ENCODE assay signal across 22 cellular contexts in genomic region chr19:40355975-40356680, GRCh38. TPM values are rescaled to one million over a fixed set of nuclear protein-coding genes. Genes with fewer than 3 reads are reported as not detected.
A peak's percentile ranks its signal among the peaks of the same experiment; 100 is the strongest.
DNase-seq lines count a peak whose midpoint lies in the region; ATAC-seq, FAIRE-seq and TF ChIP-seq lines count a peak whose summit lies in the region.
"Had no signal": no experiment of that assay in that cellular context is flagged by ENCODE, and none has a peak within 500 bp of the region (broad histone marks: within the 10 kb centered on the region; RNA-seq: fewer than 3 reads in every experiment).

No MANE protein-coding gene starts in this region.

- H3K18ac ChIP-seq in H1 (ENCODE audit: extremely low read depth, low read length), result no peak overlapping the region

- no peak overlapping the region for H3K23ac ChIP-seq in H1 (ENCODE audit: insufficient read length)

- TF ChIP-seq POLR2A in H1 (IDR thresholded peaks at IDR 0.05; ENCODE audit: control extremely low read depth in 1 of 2, low read depth in 2 of 2, low read length in 2 of 2), result no peak

- CTCF ChIA-PET in GM10248 (lab: Yijun Ruan, JAX) (interaction anchor here (0.9 to 2.2 kb wide), 4 partner anchors 9 to 65 kb away, joined by 3 to 7 read pairs (median 4); no protein-coding TSS in a partner anchor), H1 (lab: Charles Lee; ENCODE audit: partially characterized antibody) (interaction anchor here (0.6 to 1.9 kb wide), 7 partner anchors 10 to 139 kb away, joined by 3 to 6 read pairs (median 4); no protein-coding TSS in a partner anchor)

- TF ChIP-seq EP300 in H1 (IDR thresholded peaks at IDR 0.05; ENCODE audit: borderline replicate concordance in 1 of 2, low read depth in 2 of 2, low read length in 2 of 2), result no peak

- peak overlapping the region; percentile 50; the same call in 1 of the 2 replicates for H2BK12ac ChIP-seq in H1 (ENCODE audit: low read depth, low read length)

- no peak overlapping the region for H3K27ac ChIP-seq in BLaER1
- H3K27ac ChIP-seq in H1 (ENCODE audit: low read depth, low read length), result no peak overlapping the region
- no peak overlapping the region for H3K27ac ChIP-seq in kidney (ENCODE audit: low read depth in 2 of 2, low read length in 2 of 2)
- no peak overlapping the region for H3K27ac ChIP-seq in colonic mucosa

- H3K27me3 ChIP-seq in BLaER1 (no peaks in the 10 kb centered on the region), H1 (replicated peaks in 1 of 4; ENCODE audit: control insufficient read depth in 3 of 4, extremely low read depth in 1 of 4, insufficient read depth in 3 of 4, low read length in 3 of 4) (no peaks in the 10 kb centered on the region), colonic mucosa (no peaks in the 10 kb centered on the region)
- H3K27me3 ChIP-seq: MG63 had no signal

- no peak overlapping the region for H3K4me3 ChIP-seq in BLaER1
- no peak overlapping the region for H3K4me3 ChIP-seq in H1 (ENCODE audit: extremely low read depth in 1 of 4, insufficient read depth in 2 of 4, low read depth in 3 of 4, low read length in 4 of 4)
- H3K4me3 ChIP-seq in kidney (ENCODE audit: low read length in 2 of 2), result no peak overlapping the region
- no peak overlapping the region for H3K4me3 ChIP-seq in colonic mucosa
- H3K4me3 ChIP-seq: MG63 had no signal

- H3K4me1 ChIP-seq in BLaER1 (peaks cover 43% of the 10 kb centered on the region), H1 (replicated peaks in 1 of 4; ENCODE audit: control insufficient read depth in 3 of 4, insufficient read depth in 4 of 4, low read length in 3 of 4) (no peaks in the 10 kb centered on the region; a peak in 1 of 7 replicates), kidney (ENCODE audit: control insufficient read depth in 1 of 2, insufficient read depth in 1 of 2, low read depth in 1 of 2, low read length in 2 of 2) (no peaks in the 10 kb centered on the region), colonic mucosa (no peaks in the 10 kb centered on the region)

- intact Hi-C loops in kidney (cut with DNase I), result no loop called here
- intact Hi-C loops in colonic mucosa (cut with DNase I), result no loop called here

- H3K14ac ChIP-seq in H1 (ENCODE audit: insufficient read length), result no peak overlapping the region

- H2BK15ac ChIP-seq in H1 (ENCODE audit: low read length), result no peak overlapping the region

- peak overlapping the region; percentile 11; the same call in 1 of the 2 replicates for H3K4me2 ChIP-seq in BLaER1
- H3K4me2 ChIP-seq in H1 (ENCODE audit: insufficient read depth in 1 of 2, low read depth in 2 of 2, low read length in 2 of 2), result no peak overlapping the region

- no peak overlapping the region for H4K5ac ChIP-seq in H1 (ENCODE audit: insufficient read length, low read depth, low read length)

- TF ChIP-seq RAD21 in H1 (IDR thresholded peaks at IDR 0.05 in 1 of 2, conservative IDR thresholded peaks at IDR 0.05 in 1 of 2; ENCODE audit: low read depth in 2 of 2, low read length in 2 of 2), result no peak

- H2BK5ac ChIP-seq in H1 (ENCODE audit: low read depth, low read length), result no peak overlapping the region

- no peak for FAIRE-seq in H1 (lab: Jason Lieb, UNC)
- no peak for FAIRE-seq in kidney (lab: Jason Lieb, UNC)

- 0 out of 2 replicates have a peak overlapping the region, but pooled peaks have one; percentile 24 for H2AK5ac ChIP-seq in H1 (ENCODE audit: low read depth, low read length)

- H4K91ac ChIP-seq in H1 (replicated peaks; ENCODE audit: insufficient read length, low read length), result no peak overlapping the region

- no peak for ATAC-seq in GM18519 (IDR thresholded peaks at IDR 0.05; ENCODE audit: low FRiP score, unreplicated experiment)
- ATAC-seq: activated T-cell treated with anti-CD3 and anti-CD28 coated beads, Interleukin-2, amount 50 U/mL, for 72 hours; natural killer cell had no signal

- no peaks in the 10 kb centered on the region for H3K23me2 ChIP-seq in H1 (ENCODE audit: low read depth, low read length)

- no peak overlapping the region for H2BK120ac ChIP-seq in H1 (replicated peaks; ENCODE audit: low read depth, low read length)

- peak overlapping the region; percentile 28; the same call in 1 of the 2 replicates for H4K8ac ChIP-seq in H1 (ENCODE audit: extremely low read depth, insufficient read depth, low read length)

- H3K36me3 ChIP-seq in BLaER1 (no peaks in the 10 kb centered on the region), H1 (ENCODE audit: control insufficient read depth in 2 of 4, insufficient read depth in 4 of 4, low read length in 3 of 4) (no peaks in the 10 kb centered on the region), kidney (ENCODE audit: control insufficient read depth in 1 of 2, insufficient read depth in 2 of 2, low read length in 2 of 2) (peaks cover 0 to 4% of the 10 kb centered on the region in 2 donors), colonic mucosa (no peaks in the 10 kb centered on the region)
- H3K36me3 ChIP-seq: MG63 had no signal

- H4K20me1 ChIP-seq in BLaER1, result peaks cover 70% of the 10 kb centered on the region
- H4K20me1 ChIP-seq in H1 (replicated peaks in 1 of 2; ENCODE audit: control insufficient read depth in 1 of 2, insufficient read depth in 2 of 2, low read length in 2 of 2), result peaks cover 0 to 6% of the 10 kb centered on the region in 2 experiments

- peak; percentile 58 for DNase-seq in GM10248 (ENCODE audit: extremely low spot score)
- peak; percentile 45 for DNase-seq in MV-4-11 (lab: John Stamatoyannopoulos, UW)
- DNase-seq in H1 (ENCODE audit: low read depth in 1 of 2, low spot score in 2 of 2), result no peak
- no peak for DNase-seq in kidney
- DNase-seq in NCI-H1436 treated with DMSO at 0.1 percent for 48 hours (lab: John Stamatoyannopoulos, UW), result no peak
- DNase-seq in colonic mucosa, result no peak
- DNase-seq: activated T-cell treated with anti-CD3 and anti-CD28 coated beads, Interleukin-2, amount 50 U/mL, for 72 hours; effector CD8-positive, alpha-beta T cell; H9; islet precursor cell; MG63; natural killer cell; NCI-H2029; NCI-H510A; SHP77; stimulated activated CD4-positive, alpha-beta T cell treated with anti-CD3 and anti-CD28 coated beads, Interleukin-4, amount 100 ng/mL, for 4 hours; T-helper 1 cell had no signal

- H3K79me1 ChIP-seq in H1 (ENCODE audit: low read depth, low read length), result no peaks in the 10 kb centered on the region; the same call in 1 of the 2 replicates

- TF ChIP-seq CTCF in GM10248 (IDR thresholded peaks at IDR 0.05; ENCODE audit: control extremely low read depth, extremely low read depth, low read depth, missing control alignments), result no peak
- TF ChIP-seq CTCF in H1 (IDR thresholded peaks at IDR 0.05; ENCODE audit: control extremely low read depth in 1 of 3, insufficient read depth in 1 of 3, low read depth in 1 of 3, low read length in 3 of 3), result no peak
- no peak for TF ChIP-seq CTCF in kidney (IDR thresholded peaks at IDR 0.05; ENCODE audit: borderline replicate concordance, extremely low read depth, insufficient read depth)
- TF ChIP-seq CTCF in colonic mucosa (IDR thresholded peaks at IDR 0.05), result no peak

- H3K9me3 ChIP-seq in BLaER1 (no peaks in the 10 kb centered on the region), H1 (ENCODE audit: insufficient read depth in 2 of 2, low read depth in 1 of 2, low read length in 1 of 2) (no peaks in the 10 kb centered on the region), kidney (ENCODE audit: control insufficient read depth in 1 of 2, low read length in 2 of 2) (no peaks in the 10 kb centered on the region), colonic mucosa (no peaks in the 10 kb centered on the region)
- H3K9me3 ChIP-seq: MG63 had no signal

- no peaks in the 10 kb centered on the region for H3K79me2 ChIP-seq in H1 (ENCODE audit: control insufficient read depth in 1 of 2, insufficient read depth in 2 of 2, low read length in 2 of 2)

- no peak overlapping the region for H2BK20ac ChIP-seq in H1 (ENCODE audit: low read length)

- no peak overlapping the region for H3K56ac ChIP-seq in H1 (replicated peaks; ENCODE audit: insufficient read length, low read depth, low read length)

- 83% methylated on average over 9 of the region's 9 CpGs; no CpG with 5 or more reads in 1 of the 2 experiments for WGBS in H1 (ENCODE audit: extremely low coverage in 1 of 2, insufficient coverage in 1 of 2, insufficient read length in 1 of 2, insufficient replicate concordance in 2 of 2, low coverage in 1 of 2, low lambda C conversion rate in 2 of 2, missing lambda C conversion rate in 1 of 2), 2 experiments

- H2AFZ ChIP-seq in H1 (ENCODE audit: low read length), result no peak overlapping the region

- H3K9ac ChIP-seq in BLaER1 (no peak overlapping the region), H1 (replicated peaks in 1 of 4; ENCODE audit: extremely low read depth in 1 of 4, low read depth in 3 of 4, low read length in 3 of 4) (no peak overlapping the region), kidney (ENCODE audit: low read length in 2 of 2) (no peak overlapping the region), colonic mucosa (ENCODE audit: low read depth in 2 of 2, low read length in 2 of 2) (no peak overlapping the region)

- no peak overlapping the region for H3K4ac ChIP-seq in H1 (replicated peaks; ENCODE audit: insufficient read length, low read depth, low read length)

- POLR2A ChIA-PET in GM10248 (lab: Yijun Ruan, JAX) (interaction anchor here (1.0 kb wide), 1 partner anchor 9 kb away, joined by 5 read pairs; no protein-coding TSS in a partner anchor), H1 (lab: Charles Lee; ENCODE audit: partially characterized antibody) (interaction anchor here (0.5 to 2.6 kb wide), 3 partner anchors 10 to 52 kb away, joined by 3 to 9 read pairs (median 3); no protein-coding TSS in a partner anchor)

RNA-seq across cellular contexts. Expression of gene PLD3, which starts 7.6 kb away (rescaled TPM):
- 180 and 189 TPM in 2 replicates for total RNA-seq in H1 (2021; fragmentation: NEBNext Ultra II Directional; extraction: Animal tissue kit (Norgen Biotek cat#: 25700))
- 543 and 635 TPM in 2 replicates for polyA plus RNA-seq in H1 (2011; rRNA removed)
- 255 TPM for polyA plus RNA-seq in H1 (2011; cell fraction: cytosol; rRNA removed)
- 346 TPM for polyA plus RNA-seq in H1 (2011; cell fraction: nucleus; rRNA removed)
- polyA plus RNA-seq in H1 (2012, experiment 1 of 2), result 187 to 251 TPM (median 244 TPM) in 4 replicates
- 306 TPM for polyA plus RNA-seq in H1 (2012, experiment 2 of 2)
- 352 TPM for polyA plus RNA-seq in H1 (2013, experiment 1 of 2)
- 331 TPM for polyA plus RNA-seq in H1 (2013, experiment 2 of 2)
- 184 and 186 TPM in 2 replicates for polyA minus RNA-seq in H1 (2011; rRNA and poly(A)+ RNA removed)
- polyA minus RNA-seq in H1 (2011; cell fraction: cytosol; rRNA and poly(A)+ RNA removed), result 272 TPM
- 145 TPM for polyA minus RNA-seq in H1 (2011; cell fraction: nucleus; rRNA and poly(A)+ RNA removed)
- total RNA-seq in kidney, result 207 TPM
- 175 TPM for polyA plus RNA-seq in kidney (ENCODE audit: insufficient read depth, low read depth, low replicate concordance)
- 100 to 1,000 TPM in 1 of 2 donors, 10 to 100 TPM in 1; 82.3 to 138 TPM for total RNA-seq in colonic mucosa

RNA-seq across cellular contexts. Expression of gene C19orf47, which starts 7.9 kb away (rescaled TPM):
- 16.5 and 17.8 TPM in 2 replicates for total RNA-seq in H1 (2021; fragmentation: NEBNext Ultra II Directional; extraction: Animal tissue kit (Norgen Biotek cat#: 25700))
- polyA plus RNA-seq in H1 (2011; rRNA removed) (27.3 and 32.8 TPM in 2 replicates), kidney (ENCODE audit: insufficient read depth, low read depth, low replicate concordance) (13.0 TPM)
- polyA plus RNA-seq in H1 (2011; cell fraction: cytosol; rRNA removed), result 16.0 TPM
- polyA plus RNA-seq in H1 (2011; cell fraction: nucleus; rRNA removed), result 23.0 TPM
- polyA plus RNA-seq in H1 (2012, experiment 1 of 2), result 8.9 to 15.0 TPM (median 14.5 TPM) in 4 replicates
- 13.7 TPM for polyA plus RNA-seq in H1 (2012, experiment 2 of 2)
- polyA plus RNA-seq in H1 (2013, experiment 1 of 2), result 14.2 TPM
- polyA plus RNA-seq in H1 (2013, experiment 2 of 2), result 13.8 TPM
- polyA minus RNA-seq in H1 (2011; rRNA and poly(A)+ RNA removed), result 29.3 and 33.2 TPM in 2 replicates
- 18.6 TPM for polyA minus RNA-seq in H1 (2011; cell fraction: cytosol; rRNA and poly(A)+ RNA removed)
- polyA minus RNA-seq in H1 (2011; cell fraction: nucleus; rRNA and poly(A)+ RNA removed), result 14.0 TPM
- total RNA-seq in kidney (12.9 TPM), colonic mucosa (10 to 100 TPM in 1 of 2 donors, 1 to 10 TPM in 1; 9.2 to 14.9 TPM)

RNA-seq across cellular contexts. Expression of gene HIPK4, which starts 33.9 kb away (rescaled TPM):
- 0.15 and 0.29 TPM in 2 replicates for total RNA-seq in H1 (2021; fragmentation: NEBNext Ultra II Directional; extraction: Animal tissue kit (Norgen Biotek cat#: 25700))
- polyA plus RNA-seq in H1 (2011; rRNA removed) (0.57 and 0.88 TPM in 2 replicates), kidney (ENCODE audit: insufficient read depth, low read depth, low replicate concordance) (not detected)
- 0.70 TPM for polyA plus RNA-seq in H1 (2011; cell fraction: cytosol; rRNA removed)
- polyA plus RNA-seq in H1 (2011; cell fraction: nucleus; rRNA removed), result 0.66 TPM
- polyA plus RNA-seq in H1 (2012, experiment 1 of 2), result 0.31 to 0.48 TPM (median 0.34 TPM) in 4 replicates
- 0.16 TPM for polyA plus RNA-seq in H1 (2012, experiment 2 of 2)
- polyA plus RNA-seq in H1 (2013, experiment 1 of 2), result 0.18 TPM
- 0.26 TPM for polyA plus RNA-seq in H1 (2013, experiment 2 of 2)
- 0.09 and 0.37 TPM in 2 replicates for polyA minus RNA-seq in H1 (2011; rRNA and poly(A)+ RNA removed)
- 0.44 TPM for polyA minus RNA-seq in H1 (2011; cell fraction: cytosol; rRNA and poly(A)+ RNA removed)
- 0.30 TPM for polyA minus RNA-seq in H1 (2011; cell fraction: nucleus; rRNA and poly(A)+ RNA removed)
- total RNA-seq in kidney (0.09 TPM), colonic mucosa (not detected)
- total RNA-seq: lung microvascular endothelial cell, progenitor cell of endocrine pancreas, skeletal muscle tissue had no signal

RNA-seq across cellular contexts. Expression of gene PRX, which starts 57.0 kb away (rescaled TPM):
- 5.8 and 6.0 TPM in 2 replicates for total RNA-seq in H1 (2021; fragmentation: NEBNext Ultra II Directional; extraction: Animal tissue kit (Norgen Biotek cat#: 25700))
- polyA plus RNA-seq in H1 (2011; rRNA removed), result 2.8 and 3.8 TPM in 2 replicates
- polyA plus RNA-seq in H1 (2011; cell fraction: cytosol; rRNA removed), result 5.0 TPM
- 5.2 TPM for polyA plus RNA-seq in H1 (2011; cell fraction: nucleus; rRNA removed)
- 5.4 to 9.9 TPM (median 8.0 TPM) in 4 replicates for polyA plus RNA-seq in H1 (2012, experiment 1 of 2)
- polyA plus RNA-seq in H1 (2012, experiment 2 of 2), result 4.6 TPM
- polyA plus RNA-seq in H1 (2013, experiment 1 of 2), result 2.8 TPM
- polyA plus RNA-seq in H1 (2013, experiment 2 of 2), result 2.9 TPM
- 1.9 and 2.1 TPM in 2 replicates for polyA minus RNA-seq in H1 (2011; rRNA and poly(A)+ RNA removed)
- 1.7 TPM for polyA minus RNA-seq in H1 (2011; cell fraction: cytosol; rRNA and poly(A)+ RNA removed)
- 4.2 TPM for polyA minus RNA-seq in H1 (2011; cell fraction: nucleus; rRNA and poly(A)+ RNA removed)
- total RNA-seq in kidney, result 4.5 TPM
- 12.6 TPM for polyA plus RNA-seq in kidney (ENCODE audit: insufficient read depth, low read depth, low replicate concordance)
- total RNA-seq in colonic mucosa, result 1 to 10 TPM; 1.4 to 1.7 TPM

Comparison
In these comparisons a context has a peak if more than half of its experiments do, and no peak if none do; other contexts are left out.
1. DNase-seq: peak in GM10248 (single experiment) and MV-4-11 (single experiment); none in H1 (0 of 2), kidney (single experiment), NCI-H1436 treated with DMSO at 0.1 percent for 48 hours (single experiment) and colonic mucosa (single experiment).